In genomic region chr13:25882732-25883357, GRCh38 we compare ENCODE assay signal across 11 cellular contexts.
DNase-seq lines count a peak whose midpoint lies in the region; ATAC-seq, FAIRE-seq and TF ChIP-seq lines count a peak whose summit lies in the region.
"Had no signal": no experiment of that assay in that cellular context is flagged by ENCODE, and none has a peak within 500 bp of the region (broad histone marks: within the 10 kb centered on the region; RNA-seq: fewer than 3 reads in every experiment).

No MANE protein-coding gene starts in this region.

- TF ChIP-seq EP300 in H1 (IDR thresholded peaks at IDR 0.05; ENCODE audit: borderline replicate concordance in 1 of 2, low read depth in 2 of 2, low read length in 2 of 2): no peak

- H3K79me2 ChIP-seq in H1 (ENCODE audit: control insufficient read depth in 1 of 2, insufficient read depth in 2 of 2, low read length in 2 of 2): no peaks in the 10 kb centered on the region

- intact Hi-C loops in A673 (cut with micrococcal nuclease; ENCODE audit: unreplicated experiment): no loop called here

- H2AFZ ChIP-seq in H1 (ENCODE audit: low read length): no peak overlapping the region

- no peaks in the 10 kb centered on the region; the same call in 1 of the 2 replicates for H3K79me1 ChIP-seq in H1 (ENCODE audit: low read depth, low read length)

- H4K91ac ChIP-seq in H1 (replicated peaks; ENCODE audit: insufficient read length, low read length): peak overlapping the region; percentile 34

- H3K18ac ChIP-seq in H1 (ENCODE audit: extremely low read depth, low read length): no peak overlapping the region; the same call in 1 of the 2 replicates

- H3K9me3 ChIP-seq in A673 (ENCODE audit: low read depth, low read length, poor library complexity, severe bottlenecking) (no peaks in the 10 kb centered on the region), H1 (ENCODE audit: insufficient read depth in 2 of 2, low read depth in 1 of 2, low read length in 1 of 2) (no peaks in the 10 kb centered on the region)
- H3K9me3 ChIP-seq: heart left ventricle, tibial nerve had no signal

- no peak overlapping the region for H3K14ac ChIP-seq in H1 (ENCODE audit: insufficient read length)

- FAIRE-seq in H1 (lab: Jason Lieb, UNC): no peak

- H2BK12ac ChIP-seq in H1 (ENCODE audit: low read depth, low read length): no peak overlapping the region; the same call in 1 of the 2 replicates

- H3K4me3 ChIP-seq in A673 (ENCODE audit: low read depth, low read length, poor library complexity, severe bottlenecking) (peak overlapping the region; percentile 24), H1 (ENCODE audit: extremely low read depth in 1 of 4, insufficient read depth in 2 of 4, low read depth in 3 of 4, low read length in 4 of 4) (no peak overlapping the region)
- H3K4me3 ChIP-seq: heart left ventricle, tibial nerve had no signal

- no peak for ATAC-seq in HG03469 (IDR thresholded peaks at IDR 0.05; ENCODE audit: unreplicated experiment)
- ATAC-seq in esophagus mucosa: no peak
- ATAC-seq in GM18870 (IDR thresholded peaks at IDR 0.05; ENCODE audit: unreplicated experiment): no peak
- ATAC-seq: heart left ventricle, right cardiac atrium had no signal

- no peaks in the 10 kb centered on the region for H3K36me3 ChIP-seq in A673 (ENCODE audit: insufficient read depth, low read length, poor library complexity, severe bottlenecking)
- H3K36me3 ChIP-seq in H1 (ENCODE audit: control insufficient read depth in 2 of 4, insufficient read depth in 4 of 4, low read length in 3 of 4): no peaks in the 10 kb centered on the region
- H3K36me3 ChIP-seq: heart left ventricle, tibial nerve had no signal

- H3K23me2 ChIP-seq in H1 (ENCODE audit: low read depth, low read length): no peaks in the 10 kb centered on the region

- H3K4me1 ChIP-seq in A673 (ENCODE audit: insufficient read depth, low read length, poor library complexity, severe bottlenecking): peaks cover 46% of the 10 kb centered on the region
- peaks cover 2 to 16% (median 4%) of the 10 kb centered on the region in 4 experiments; a peak in 6 of 7 replicates for H3K4me1 ChIP-seq in H1 (replicated peaks in 1 of 4; ENCODE audit: control insufficient read depth in 3 of 4, insufficient read depth in 4 of 4, low read length in 3 of 4)

- CTCF ChIA-PET in A673 (lab: Charles Lee): interaction anchor here (0.5 to 0.7 kb wide), 3 partner anchors 80 to 247 kb away, joined by 3 to 5 read pairs (median 3); no protein-coding TSS in a partner anchor
- CTCF ChIA-PET in H1 (lab: Charles Lee; ENCODE audit: partially characterized antibody): interaction anchor here (0.5 to 2.7 kb wide), 7 partner anchors 16 to 59 kb away, joined by 3 to 7 read pairs (median 3); no protein-coding TSS in a partner anchor

- no peak overlapping the region; a peak in 1 of 4 replicates for H3K4me2 ChIP-seq in H1 (ENCODE audit: insufficient read depth in 1 of 2, low read depth in 2 of 2, low read length in 2 of 2)

- WGBS in H1 (ENCODE audit: extremely low coverage in 1 of 2, insufficient coverage in 1 of 2, insufficient read length in 1 of 2, insufficient replicate concordance in 2 of 2, low coverage in 1 of 2, low lambda C conversion rate in 2 of 2, missing lambda C conversion rate in 1 of 2), 2 experiments: 86% methylated on average over 6 of the region's 6 CpGs; no CpG with 5 or more reads in 1 of the 2 experiments

- no peak for TF ChIP-seq RAD21 in H1 (IDR thresholded peaks at IDR 0.05 in 1 of 2, conservative IDR thresholded peaks at IDR 0.05 in 1 of 2; ENCODE audit: low read depth in 2 of 2, low read length in 2 of 2)

- POLR2A ChIA-PET in A673 (lab: Charles Lee; ENCODE audit: low non-redundant PET): no interaction called here
- POLR2A ChIA-PET in H1 (lab: Charles Lee; ENCODE audit: partially characterized antibody): no interaction called here

- peak overlapping the region; percentile 54 for H3K27ac ChIP-seq in A673 (ENCODE audit: low read depth, low read length, poor library complexity, severe bottlenecking)
- no peak overlapping the region for H3K27ac ChIP-seq in H1 (ENCODE audit: low read depth, low read length)
- H3K27ac ChIP-seq: heart left ventricle, tibial nerve had no signal

- H4K8ac ChIP-seq in H1 (ENCODE audit: extremely low read depth, insufficient read depth, low read length): no peak overlapping the region

- TF ChIP-seq POLR2A in H1 (IDR thresholded peaks at IDR 0.05; ENCODE audit: control extremely low read depth in 1 of 2, low read depth in 2 of 2, low read length in 2 of 2): no peak

- H2AK5ac ChIP-seq in H1 (ENCODE audit: low read depth, low read length): no peak overlapping the region

- H3K56ac ChIP-seq in H1 (replicated peaks; ENCODE audit: insufficient read length, low read depth, low read length): no peak overlapping the region

- no peak overlapping the region for H3K9ac ChIP-seq in H1 (replicated peaks in 1 of 4; ENCODE audit: extremely low read depth in 1 of 4, low read depth in 3 of 4, low read length in 3 of 4)

- no peak overlapping the region for H3K4ac ChIP-seq in H1 (replicated peaks; ENCODE audit: insufficient read length, low read depth, low read length)

- TF ChIP-seq CTCF in A673 (conservative IDR thresholded peaks at IDR 0.05; ENCODE audit: low read depth, low read length): no peak
- TF ChIP-seq CTCF in H1 (IDR thresholded peaks at IDR 0.05; ENCODE audit: control extremely low read depth in 1 of 3, insufficient read depth in 1 of 3, low read depth in 1 of 3, low read length in 3 of 3): no peak

- H3K27me3 ChIP-seq in A673 (replicated peaks; ENCODE audit: insufficient read depth, low read depth, low read length, poor library complexity): no peaks in the 10 kb centered on the region
- H3K27me3 ChIP-seq in H1 (replicated peaks in 1 of 4; ENCODE audit: control insufficient read depth in 3 of 4, extremely low read depth in 1 of 4, insufficient read depth in 3 of 4, low read length in 3 of 4): no peaks in the 10 kb centered on the region
- H3K27me3 ChIP-seq: tibial nerve had no signal

- DNase-seq in A673 (ENCODE audit: low spot score) (peak; percentile 50), DMS79 (lab: John Stamatoyannopoulos, UW) (peak; percentile 64), NCI-H748 (lab: John Stamatoyannopoulos, UW; ENCODE audit: unreplicated experiment) (peak; percentile 82), H1 (ENCODE audit: low read depth in 1 of 2, low spot score in 2 of 2) (no peak), glomerular visceral epithelial cell (ENCODE audit: extremely low spot score) (no peak)
- DNase-seq: heart left ventricle, right cardiac atrium had no signal

- no peak overlapping the region for H2BK120ac ChIP-seq in H1 (replicated peaks; ENCODE audit: low read depth, low read length)

- BruUV-seq in A673 (replicated peaks; lab: Mats Ljungman, UMichigan): no TSS peak

- no peak overlapping the region for H3K23ac ChIP-seq in H1 (ENCODE audit: insufficient read length)

- no peak overlapping the region for H2BK5ac ChIP-seq in H1 (ENCODE audit: low read depth, low read length)

- H4K5ac ChIP-seq in H1 (ENCODE audit: insufficient read length, low read depth, low read length): no peak overlapping the region

- no peak overlapping the region for H2BK15ac ChIP-seq in H1 (ENCODE audit: low read length)

- H4K20me1 ChIP-seq in H1 (replicated peaks in 1 of 2; ENCODE audit: control insufficient read depth in 1 of 2, insufficient read depth in 2 of 2, low read length in 2 of 2): no peaks in the 10 kb centered on the region

- H2BK20ac ChIP-seq in H1 (ENCODE audit: low read length): no peak overlapping the region

TF ChIP-seq in H1, 55 proteins besides CTCF, POLR2A, EP300 and RAD21 (continues in another document):
- no peak for TF ChIP-seq TCF12 (IDR thresholded peaks at IDR 0.05; ENCODE audit: low read depth, low read length)
- no peak for TF ChIP-seq SP1 (IDR thresholded peaks at IDR 0.05; ENCODE audit: low read depth, low read length)
- TF ChIP-seq RBBP5 (IDR thresholded peaks at IDR 0.05; ENCODE audit: borderline replicate concordance, low read depth, low read length): no peak
- TF ChIP-seq EGR1 (IDR thresholded peaks at IDR 0.05; ENCODE audit: borderline replicate concordance, low read depth, low read length): no peak
- no peak for TF ChIP-seq ATF3 (IDR thresholded peaks at IDR 0.05; ENCODE audit: insufficient read depth, low read depth, low read length)
- TF ChIP-seq YY1 (IDR thresholded peaks at IDR 0.05; ENCODE audit: low read depth, low read length): no peak
- no peak for TF ChIP-seq SIX5 (IDR thresholded peaks at IDR 0.05; ENCODE audit: low read depth, low read length)
- TF ChIP-seq NRF1 (IDR thresholded peaks at IDR 0.05; ENCODE audit: low read depth, low read length): no peak
- TF ChIP-seq JUN (IDR thresholded peaks at IDR 0.05; ENCODE audit: low read depth, low read length): no peak

Comparison
In these comparisons a context has a peak if more than half of its experiments do, and no peak if none do; other contexts are left out.
1. DNase-seq: peak in A673 (single experiment), DMS79 (single experiment) and NCI-H748 (single experiment); none in H1 (0 of 2) and glomerular visceral epithelial cell (single experiment).